19 cellular contexts compared by ENCODE assay signal in the genomic region with DNA sequence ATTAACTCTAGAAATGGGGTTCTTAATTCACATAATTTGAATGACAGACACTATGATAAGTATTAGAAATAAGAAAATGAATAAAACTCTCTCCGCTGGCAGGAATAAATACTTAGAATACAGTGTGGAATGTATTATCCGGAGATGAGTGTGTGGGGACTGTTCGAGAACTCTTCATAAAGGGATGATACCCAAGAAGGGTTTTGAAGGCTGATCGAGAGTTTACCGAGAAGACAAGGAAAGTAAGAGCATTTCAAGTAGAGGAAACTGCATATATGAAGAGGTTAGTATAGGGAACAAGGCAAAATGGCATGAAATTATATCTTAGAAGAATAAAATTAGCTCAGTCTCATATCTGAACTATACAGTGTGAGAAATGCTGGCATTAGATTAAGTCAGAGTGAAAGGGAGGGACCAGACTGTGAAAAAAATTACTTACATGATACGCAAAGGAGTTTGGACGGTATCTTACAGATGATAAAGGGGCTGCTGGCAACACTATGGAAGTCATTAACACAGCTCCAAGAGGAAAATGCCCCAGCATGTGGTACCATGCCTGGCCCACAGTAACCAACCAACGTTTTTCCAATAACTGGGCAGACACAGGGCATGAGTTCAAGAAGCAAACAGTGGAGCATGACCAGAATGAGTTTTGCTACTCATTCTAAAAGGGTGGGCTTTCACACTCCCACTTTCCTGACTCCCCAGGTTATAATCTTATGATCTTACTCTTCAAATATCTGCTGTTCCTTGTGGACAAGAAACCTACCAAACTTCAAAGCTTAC. TPM values are rescaled to one million over a fixed set of nuclear protein-coding genes. Genes with fewer than 3 reads are reported as not detected.
DNase-seq lines count a peak whose midpoint lies in the region; ATAC-seq and TF ChIP-seq lines count a peak whose summit lies in the region.
"Had no signal": no experiment of that assay in that cellular context is flagged by ENCODE, and none has a peak within 500 bp of the region (broad histone marks: within the 10 kb centered on the region; RNA-seq: fewer than 3 reads in every experiment).

No MANE protein-coding gene starts in this region.

- intact Hi-C loops in MCF 10A (cut with micrococcal nuclease) = no loop called here
- intact Hi-C loops in breast epithelium (cut with DNase I; ENCODE audit: low total_unique reads) = no loop called here

- no peak for DNase-seq in MCF 10A (ENCODE audit: unreplicated experiment)
- DNase-seq in breast epithelium (ENCODE audit: low spot score in 2 of 2) = no peak
- DNase-seq in astrocyte of the cerebellum (ENCODE audit: low read depth) = no peak
- peak; percentile 56 for DNase-seq in glomerular visceral epithelial cell (ENCODE audit: extremely low spot score)
- DNase-seq: H7, KG1, NCI-H1092 treated with DMSO at 0.1 percent for 48 hours, NCI-H1694, NCI-H446, NCI-H748 treated with DMSO at 0.1 percent for 48 hours, SIG-M5 had no signal

- CTCF ChIA-PET in MCF 10A (lab: Yijun Ruan, JAX) = interaction anchor here (0.8 kb wide), 1 partner anchor 77 kb away, joined by 4 read pairs; no protein-coding TSS in a partner anchor

- H3K4me3 ChIP-seq in breast epithelium = no peak overlapping the region
- peak overlapping the region; percentile 95 for H3K4me3 ChIP-seq in astrocyte of the cerebellum (ENCODE audit: low read depth, low read length)
- H3K4me3 ChIP-seq in skeletal muscle satellite cell (ENCODE audit: low read length) = peak overlapping the region; percentile 86
- H3K4me3 ChIP-seq: BLaER1 treated with 17β-estradiol and CSF1 and Interleukin-3, amounts not matched to agents 10 nM and 100 nM had no signal

- in situ Hi-C loops in astrocyte of the cerebellum (cut with HindIII; ENCODE audit: low sequenced_read_pairs) = loop anchor here (5.0 kb wide), 1 partner anchor 87 kb away; no protein-coding TSS in a partner anchor

- no peak overlapping the region for H3K27ac ChIP-seq in breast epithelium
- H3K27ac ChIP-seq: 22Rv1; BLaER1 treated with 17β-estradiol and CSF1 and Interleukin-3, amounts not matched to agents 10 nM and 100 nM; HL-60 had no signal

- H3K4me3 Mint-ChIP-seq in MCF 10A (ENCODE audit: unreplicated experiment) = no peak overlapping the region

- ATAC-seq in esophagus mucosa (no peak), HG03354 (IDR thresholded peaks at IDR 0.05; ENCODE audit: poor library complexity, severe bottlenecking, unreplicated experiment) (no peak), HG03442 (IDR thresholded peaks at IDR 0.05; ENCODE audit: unreplicated experiment) (no peak)
- ATAC-seq: Panc1 had no signal

- H3K27me3 Mint-ChIP-seq in MCF 10A (ENCODE audit: insufficient read depth, unreplicated experiment) = no peaks in the 10 kb centered on the region

- POLR2A ChIA-PET in MCF 10A (lab: Yijun Ruan, JAX) = interaction anchor here (1.1 to 11.8 kb wide), 3 partner anchors 7 to 90 kb away, joined by 3 to 278 read pairs (median 4); no protein-coding TSS in a partner anchor

- peaks cover 9% of the 10 kb centered on the region for H3K36me3 Mint-ChIP-seq in MCF 10A (ENCODE audit: insufficient read depth, unreplicated experiment)

- H3K36me3 ChIP-seq in breast epithelium (no peaks in the 10 kb centered on the region), skeletal muscle satellite cell (ENCODE audit: insufficient read depth, low read length) (peaks cover 62% of the 10 kb centered on the region)
- H3K36me3 ChIP-seq: BLaER1 treated with 17β-estradiol and CSF1 and Interleukin-3, amounts not matched to agents 10 nM and 100 nM had no signal

- peaks cover 29% of the 10 kb centered on the region for H3K4me1 Mint-ChIP-seq in MCF 10A (ENCODE audit: insufficient read depth, unreplicated experiment)

- no TSS peak for BruUV-seq in MCF 10A (replicated peaks; lab: Mats Ljungman, UMichigan)

- TF ChIP-seq POLR2A in breast epithelium (IDR thresholded peaks at IDR 0.05) = no peak

- TF ChIP-seq CTCF in MCF 10A (IDR thresholded peaks at IDR 0.05; ENCODE audit: unreplicated experiment) = no peak
- no peak for TF ChIP-seq CTCF in breast epithelium (IDR thresholded peaks at IDR 0.05)
- TF ChIP-seq CTCF in astrocyte of the cerebellum (IDR thresholded peaks at IDR 0.05; ENCODE audit: low read depth, low read length, missing control alignments) = no peak

- H3K9me3 ChIP-seq in breast epithelium (no peaks in the 10 kb centered on the region), skeletal muscle satellite cell (replicated peaks; ENCODE audit: low read length) (no peaks in the 10 kb centered on the region)
- H3K9me3 ChIP-seq: BLaER1 treated with 17β-estradiol and CSF1 and Interleukin-3, amounts not matched to agents 10 nM and 100 nM had no signal

- peak overlapping the region; percentile 78 for H3K4me2 ChIP-seq in skeletal muscle satellite cell (ENCODE audit: low read length)

- H3K9me3 Mint-ChIP-seq in MCF 10A (ENCODE audit: unreplicated experiment) = no peaks in the 10 kb centered on the region

- H3K27ac Mint-ChIP-seq in MCF 10A (ENCODE audit: low read depth, unreplicated experiment) = peak overlapping the region; percentile 7

- peak overlapping the region; percentile 90 for H3K9ac ChIP-seq in skeletal muscle satellite cell (ENCODE audit: low read depth, low read length)
- H3K9ac ChIP-seq: BLaER1 treated with 17β-estradiol and CSF1 and Interleukin-3, amounts not matched to agents 10 nM and 100 nM had no signal

- peaks cover 0 to 3% of the 10 kb centered on the region in 2 donors for H3K4me1 ChIP-seq in breast epithelium
- H3K4me1 ChIP-seq in skeletal muscle satellite cell (ENCODE audit: control insufficient read depth, insufficient read depth, low read length) = peaks cover 67% of the 10 kb centered on the region

- H3K27me3 ChIP-seq in breast epithelium = no peaks in the 10 kb centered on the region
- H3K27me3 ChIP-seq in skeletal muscle satellite cell (ENCODE audit: control insufficient read depth, insufficient read depth, low read length) = no peaks in the 10 kb centered on the region
- H3K27me3 ChIP-seq: BLaER1 treated with 17β-estradiol and CSF1 and Interleukin-3, amounts not matched to agents 10 nM and 100 nM had no signal

RNA-seq across cellular contexts. Expression of gene DCBLD2, which starts 6.5 kb away (rescaled TPM):
- total RNA-seq in MCF 10A (2022) (161 and 206 TPM in 2 replicates), breast epithelium (10 to 100 TPM; 27.2 to 46.7 (median 29.6) TPM), esophagus mucosa (6.7 TPM)
- 659 TPM in 2 replicates for total RNA-seq in skeletal muscle satellite cell (2012; rRNA removed)

Comparison
In these comparisons a context has a peak if more than half of its experiments do, and no peak if none do; other contexts are left out.
1. H3K4me3 ChIP-seq: peak in astrocyte of the cerebellum (single experiment) and skeletal muscle satellite cell (single experiment); none in breast epithelium (0 of 3).